8 cellular contexts compared by ENCODE assay signal in genomic region chr2:207746131-207746530, GRCh38. TPM values are rescaled to one million over a fixed set of nuclear protein-coding genes. Genes with fewer than 3 reads are reported as not detected.
DNase-seq lines count a peak whose midpoint lies in the region; ATAC-seq, FAIRE-seq and TF ChIP-seq lines count a peak whose summit lies in the region.

No MANE protein-coding gene starts in this region.

- H3K4me3 ChIP-seq in KMS-11 (IDR thresholded peaks at IDR 0.05; ENCODE audit: insufficient read depth, low read depth, low read length) (no peak overlapping the region), Panc1 (ENCODE audit: low read depth in 2 of 2, low read length in 2 of 2) (no peak overlapping the region), GM12878 (no peak overlapping the region)

- ATAC-seq in GM21786 (IDR thresholded peaks at IDR 0.05; ENCODE audit: unreplicated experiment) = peak; percentile 83
- peak; percentile 91 for ATAC-seq in Panc1
- peak; percentile 97 for ATAC-seq in GM12878

- in situ Hi-C loops in Panc1 (cut with HindIII; ENCODE audit: low pct_unique_long_range_greater_than_20kb, low sequenced_read_pairs) (no loop called here), GM12878 (cut with MboI) (loop anchor here (5.0 to 10.0 kb wide), 3 partner anchors 229 to 319 kb away; no protein-coding TSS in a partner anchor)

- H3K27me3 ChIP-seq in KMS-11 (ENCODE audit: insufficient read depth, low read depth) (no peaks in the 10 kb centered on the region), Panc1 (ENCODE audit: control insufficient read depth, insufficient read depth, low read length) (no peaks in the 10 kb centered on the region), GM12878 (replicated peaks in 1 of 2; ENCODE audit: control insufficient read depth in 2 of 2, insufficient read depth in 2 of 2, low read length in 1 of 2) (no peaks in the 10 kb centered on the region)

- H3K79me2 ChIP-seq in KMS-11 (ENCODE audit: insufficient read depth, low read depth) = no peaks in the 10 kb centered on the region
- H3K79me2 ChIP-seq in GM12878 (ENCODE audit: control insufficient read depth, insufficient read depth, low read length) = no peaks in the 10 kb centered on the region

- H3K4me2 ChIP-seq in KMS-11 (no peak overlapping the region), GM12878 (ENCODE audit: control insufficient read depth, insufficient read depth) (no peak overlapping the region)

- H4K20me1 ChIP-seq in KMS-11 (ENCODE audit: insufficient read depth) (no peaks in the 10 kb centered on the region), GM12878 (ENCODE audit: control insufficient read depth, insufficient read depth) (no peaks in the 10 kb centered on the region)

- H3K9me3 Mint-ChIP-seq in immature natural killer cell = no peaks in the 10 kb centered on the region

- POLR2A ChIA-PET in Panc1 (lab: Charles Lee) (no interaction called here), GM12878 (lab: Charles Lee) (interaction anchor here (1.2 kb wide), 1 partner anchor 226 kb away, joined by 4 read pairs; no protein-coding TSS in a partner anchor)

- RAD21 ChIA-PET in GM12878 (lab: Charles Lee; ENCODE audit: unreplicated experiment) = interaction anchor here (0.6 to 6.1 kb wide), 28 partner anchors 8 to 327 kb away, joined by 3 to 115 read pairs (median 5); partner anchors contain the start of genes FZD5, METTL21A and PLEKHM3

- WGBS in GM12878 (ENCODE audit: insufficient coverage, insufficient replicate concordance, low lambda C conversion rate, missing lambda C conversion rate) = 39% methylated on average over 1 of the region's 1 CpG

- no peak overlapping the region for H3K27ac Mint-ChIP-seq in immature natural killer cell

- H3K9me3 ChIP-seq in Panc1 (ENCODE audit: control insufficient read depth, insufficient read depth, low read depth, low read length) (no peaks in the 10 kb centered on the region), GM12878 (replicated peaks; ENCODE audit: control insufficient read depth, insufficient read depth, low read length) (no peaks in the 10 kb centered on the region)

- no peak overlapping the region for H3K4me3 Mint-ChIP-seq in immature natural killer cell

- no peaks in the 10 kb centered on the region for H3K36me3 ChIP-seq in KMS-11 (ENCODE audit: insufficient read depth)
- no peaks in the 10 kb centered on the region; the same call in none of the 2 replicates for H3K36me3 ChIP-seq in Panc1 (ENCODE audit: control insufficient read depth, insufficient read depth, low read length)
- peaks cover 2 to 5% of the 10 kb centered on the region in 2 experiments; a peak in 3 of 4 replicates for H3K36me3 ChIP-seq in GM12878 (ENCODE audit: control insufficient read depth in 2 of 2, insufficient read depth in 2 of 2, low read length in 1 of 2)

- DNase-seq in activated effector memory CD4-positive, alpha-beta T cell treated with anti-CD3 and anti-CD28 coated beads, Interleukin-2, amount 50 U/mL, for 16 hours = peak; percentile 71
- DNase-seq in activated effector memory CD4-positive, alpha-beta T cell treated with Interleukin-2 at 50 U/mL for 16 hours = no peak
- peak; percentile 32 for DNase-seq in Panc1 (ENCODE audit: low read depth, low spot score)
- no peak for DNase-seq in GM12878 (ENCODE audit: low read depth, low spot score)
- peak in 2 of 3 donors; percentile 37 to 38 for DNase-seq in immature natural killer cell
- DNase-seq in stimulated activated CD4-positive, alpha-beta T cell treated with anti-CD3 and anti-CD28 coated beads, Interleukin-12 subunit alpha, Interleukin-12 subunit beta, amount 100 ng/mL, for 4 hours = peak; percentile 22

- peak; percentile 81 for FAIRE-seq in GM12878 (lab: Jason Lieb, UNC)

- no peak for TF ChIP-seq EP300 in GM12878 (IDR thresholded peaks at IDR 0.05; ENCODE audit: borderline replicate concordance in 1 of 2, control insufficient read depth in 1 of 2, low read depth in 2 of 2, low read length in 2 of 2)

- peaks cover 0 to 20% (median 9%) of the 10 kb centered on the region in 3 donors for H3K36me3 Mint-ChIP-seq in immature natural killer cell

- no peak overlapping the region for H3K9ac ChIP-seq in KMS-11
- H3K9ac ChIP-seq in GM12878 (ENCODE audit: control insufficient read depth, insufficient read depth, low read length) = no peak overlapping the region

- SMC1A ChIA-PET in GM12878 (lab: Charles Lee; ENCODE audit: uncharacterized antibody, unreplicated experiment) = interaction anchor here (0.7 to 9.9 kb wide), 28 partner anchors 9 to 327 kb away, joined by 3 to 190 read pairs (median 6); partner anchors contain the start of genes FZD5 and METTL21A

- intact Hi-C loops in Panc1 (cut with micrococcal nuclease; ENCODE audit: unreplicated experiment) = loop anchor here (2.0 kb wide), 3 partner anchors 227 to 327 kb away; no protein-coding TSS in a partner anchor
- intact Hi-C loops in GM12878 (cut with micrococcal nuclease; ENCODE audit: unreplicated experiment) = loop anchor here (1.0 kb wide), 3 partner anchors 227 to 326 kb away; no protein-coding TSS in a partner anchor

- H3K27ac ChIP-seq in KMS-11 (no peak overlapping the region), Panc1 (ENCODE audit: low read length) (no peak overlapping the region), GM12878 (ENCODE audit: control insufficient read depth, insufficient read depth) (no peak overlapping the region)

- no peaks in the 10 kb centered on the region for H3K4me1 ChIP-seq in KMS-11 (ENCODE audit: low read depth, poor library complexity, severe bottlenecking)
- no peaks in the 10 kb centered on the region for H3K4me1 ChIP-seq in Panc1 (ENCODE audit: control insufficient read depth, insufficient read depth, low read length)
- H3K4me1 ChIP-seq in GM12878 (ENCODE audit: control insufficient read depth, insufficient read depth, low read length) = no peaks in the 10 kb centered on the region

- H3K4me1 Mint-ChIP-seq in immature natural killer cell = no peaks in the 10 kb centered on the region

- TF ChIP-seq RAD21 in GM12878 (IDR thresholded peaks at IDR 0.05; ENCODE audit: insufficient read depth, low read depth, low read length) = peak; percentile 100

- peaks cover 0 to 3% (median 0%) of the 10 kb centered on the region in 3 donors for H3K27me3 Mint-ChIP-seq in immature natural killer cell (ENCODE audit: low read depth in 3 of 3)

- no TSS peak for BruUV-seq in Panc1 (replicated peaks; lab: Mats Ljungman, UMichigan)
- BruUV-seq in GM12878 (replicated peaks; lab: Mats Ljungman, UMichigan) = no TSS peak

- no peak for TF ChIP-seq POLR2A in GM12878 (IDR thresholded peaks at IDR 0.05; ENCODE audit: low read depth, low read length)

- TF ChIP-seq CTCF in KMS-11 (conservative IDR thresholded peaks at IDR 0.05; ENCODE audit: low read depth, low read length) (peak; percentile 92), Panc1 (IDR thresholded peaks at IDR 0.05) (peak; percentile 89), GM12878 (IDR thresholded peaks at IDR 0.05 in 2 of 3, conservative IDR thresholded peaks at IDR 0.05 in 1 of 3; ENCODE audit: control insufficient read depth in 2 of 3, extremely low read depth in 1 of 3, insufficient read depth in 1 of 3, low read depth in 3 of 3, low read length in 3 of 3) (peak; percentile 91 to 93 (median 91))

- H2AFZ ChIP-seq in KMS-11 (ENCODE audit: low read depth) (no peak overlapping the region), GM12878 (ENCODE audit: control insufficient read depth, low read depth, low read length) (no peak overlapping the region)

- CTCF ChIA-PET in Panc1 (lab: Charles Lee) = interaction anchor here (1.2 to 1.9 kb wide), 3 partner anchors 20 to 294 kb away, joined by 6 to 12 read pairs (median 6); no protein-coding TSS in a partner anchor
- CTCF ChIA-PET in GM12878 (lab: Yijun Ruan, JAX) = interaction anchor here (0.6 to 9.5 kb wide), 45 partner anchors 9 to 566 kb away, joined by 3 to 183 read pairs (median 4); partner anchors contain the start of genes FZD5, METTL21A and PLEKHM3

RNA-seq across cellular contexts. Expression of gene FZD5, which starts 23.6 kb away (rescaled TPM):
- total RNA-seq in Panc1 (2021; ENCODE audit: unreplicated experiment) (9.4 TPM), GM12878 (2014; rRNA removed) (1.2 and 1.5 TPM in 2 replicates), GM12878 (2014; rRNA removed; fragmentation: Illumina TruSeq; extraction: Trizol) (0.81 and 0.83 TPM in 2 replicates), GM12878 (2021) (2.4 and 2.6 TPM in 2 replicates)
- polyA plus RNA-seq in Panc1 (2012; ENCODE audit: insufficient read length) = 3.9 TPM
- total RNA-seq in GM12878 (2013; cell fraction: nucleolus; rRNA removed) = 2.2 and 2.4 TPM in 2 replicates
- polyA plus RNA-seq in GM12878 (2011; ENCODE audit: low read depth) = not detected
- polyA plus RNA-seq in GM12878 (2011; rRNA removed) (0.78 and 0.80 TPM in 2 replicates), GM12878 (2014; fragmentation: Illumina TruSeq; extraction: Trizol) (0.72 and 0.89 TPM in 2 replicates), GM12878 (2014; fragmentation: Nextera tagmentation; extraction: Ambion mirVana) (under 1 TPM; 0.40 to 0.53 TPM), GM12878 (2014; rRNA removed) (0.88 TPM in 2 replicates), GM12878 (2016; fragmentation: Nextera tagmentation; extraction: Ambion mirVana) (1 to 10 TPM in 1 of 2 experiments, under 1 TPM in 1; 0.88 to 1.2 TPM), immature natural killer cell (under 1 TPM in 2 of 3 donors, not detected in 1; 0.13 to 0.43 TPM)
- polyA plus RNA-seq in GM12878 (2011; cell fraction: cytosol; rRNA removed) = 0.46 and 0.50 TPM in 2 replicates
- 2.0 and 2.2 TPM in 2 replicates for polyA plus RNA-seq in GM12878 (2011; cell fraction: nucleus; rRNA removed)
- polyA plus RNA-seq in GM12878 (2012) = 0.18 and 0.21 TPM in 2 replicates
- 1.5 and 2.1 TPM in 2 replicates for polyA minus RNA-seq in GM12878 (2011; rRNA and poly(A)+ RNA removed)
- 0.94 TPM in 2 replicates for polyA minus RNA-seq in GM12878 (2011; cell fraction: cytosol; rRNA and poly(A)+ RNA removed)
- polyA minus RNA-seq in GM12878 (2011; cell fraction: nucleus; rRNA and poly(A)+ RNA removed) = 2.7 and 4.5 TPM in 2 replicates

RNA-seq across cellular contexts. Expression of gene CCNYL1, which starts 34.7 kb away (rescaled TPM):
- 31.4 TPM for total RNA-seq in Panc1 (2021; ENCODE audit: unreplicated experiment)
- 18.4 TPM for polyA plus RNA-seq in Panc1 (2012; ENCODE audit: insufficient read length)
- total RNA-seq in GM12878 (2013; cell fraction: nucleolus; rRNA removed) = 8.3 and 11.0 TPM in 2 replicates
- total RNA-seq in GM12878 (2014; rRNA removed) = 3.6 and 4.0 TPM in 2 replicates
- 5.9 and 6.4 TPM in 2 replicates for total RNA-seq in GM12878 (2014; rRNA removed; fragmentation: Illumina TruSeq; extraction: Trizol)
- total RNA-seq in GM12878 (2021) = 6.8 and 8.0 TPM in 2 replicates
- polyA plus RNA-seq in GM12878 (2011; ENCODE audit: low read depth) = 2.3 TPM
- polyA plus RNA-seq in GM12878 (2011; rRNA removed) = 12.3 and 17.8 TPM in 2 replicates
- 6.0 and 6.8 TPM in 2 replicates for polyA plus RNA-seq in GM12878 (2011; cell fraction: cytosol; rRNA removed)
- 6.1 and 8.9 TPM in 2 replicates for polyA plus RNA-seq in GM12878 (2011; cell fraction: nucleus; rRNA removed)
- polyA plus RNA-seq in GM12878 (2012) = 3.7 and 3.8 TPM in 2 replicates
- polyA plus RNA-seq in GM12878 (2014; fragmentation: Illumina TruSeq; extraction: Trizol) = 9.5 and 13.9 TPM in 2 replicates
- 1 to 10 TPM; 2.4 to 3.7 TPM for polyA plus RNA-seq in GM12878 (2014; fragmentation: Nextera tagmentation; extraction: Ambion mirVana)
- 6.4 and 7.4 TPM in 2 replicates for polyA plus RNA-seq in GM12878 (2014; rRNA removed)
- 1 to 10 TPM; 1.8 to 5.9 TPM for polyA plus RNA-seq in GM12878 (2016; fragmentation: Nextera tagmentation; extraction: Ambion mirVana)
- polyA minus RNA-seq in GM12878 (2011; rRNA and poly(A)+ RNA removed) = 6.8 and 7.6 TPM in 2 replicates
- polyA minus RNA-seq in GM12878 (2011; cell fraction: cytosol; rRNA and poly(A)+ RNA removed) = 2.7 and 7.5 TPM in 2 replicates
- 5.7 and 9.5 TPM in 2 replicates for polyA minus RNA-seq in GM12878 (2011; cell fraction: nucleus; rRNA and poly(A)+ RNA removed)
- 1 to 10 TPM in 2 of 3 donors, under 1 TPM in 1; 0.32 to 1.6 (median 1.3) TPM for polyA plus RNA-seq in immature natural killer cell

Comparison
In these comparisons a context has a peak if more than half of its experiments do, and no peak if none do; other contexts are left out.
1. DNase-seq: peak in activated effector memory CD4-positive, alpha-beta T cell treated with anti-CD3 and anti-CD28 coated beads, Interleukin-2, amount 50 U/mL, for 16 hours (single experiment), Panc1 (single experiment), immature natural killer cell (2 of 3) and stimulated activated CD4-positive, alpha-beta T cell treated with anti-CD3 and anti-CD28 coated beads, Interleukin-12 subunit alpha, Interleukin-12 subunit beta, amount 100 ng/mL, for 4 hours (single experiment); none in activated effector memory CD4-positive, alpha-beta T cell treated with Interleukin-2 at 50 U/mL for 16 hours (single experiment) and GM12878 (single experiment).
2. Peak in every context shown above with its lines, with median percentiles within 50 percentile points of each other: ATAC-seq and CTCF ChIP-seq.